ENCODE assay signal across 1 cellular context in genomic region chr17:66200685-66201092, GRCh38.
TF ChIP-seq lines count a peak whose summit lies in the region.

No MANE protein-coding gene starts in this region.

TF ChIP-seq in HepG2, 621 proteins besides CTCF, POLR2A, EP300 and RAD21 (continued from another document and continues in another):
- no peak for TF ChIP-seq MLXIP (CRISPR knock-in tag; IDR thresholded peaks at IDR 0.05; ENCODE audit: borderline replicate concordance)
- no peak for TF ChIP-seq ZNF282 (IDR thresholded peaks at IDR 0.05; ENCODE audit: partially characterized antibody)
- TF ChIP-seq SMAD9 (CRISPR knock-in tag; IDR thresholded peaks at IDR 0.05) = no peak
- 0 out of 2 replicates have a peak, but pooled peaks have one; percentile 27 for TF ChIP-seq NCOA2 (CRISPR knock-in tag; IDR thresholded peaks at IDR 0.05)
- no peak for TF ChIP-seq HNF1A (IDR thresholded peaks at IDR 0.05; ENCODE audit: low read depth)
- 0 out of 2 replicates have a peak, but pooled peaks have one; percentile 28 for TF ChIP-seq HNF1A (CRISPR knock-in tag; IDR thresholded peaks at IDR 0.05; ENCODE audit: borderline replicate concordance)
- no peak for TF ChIP-seq ZNF335 (CRISPR knock-in tag; IDR thresholded peaks at IDR 0.05)
- 0 out of 2 replicates have a peak, but pooled peaks have one; percentile 39 for TF ChIP-seq HMG20A (CRISPR knock-in tag; IDR thresholded peaks at IDR 0.05; ENCODE audit: borderline replicate concordance)
- TF ChIP-seq ZNF567 (CRISPR knock-in tag; IDR thresholded peaks at IDR 0.05; ENCODE audit: borderline replicate concordance) = 0 out of 2 replicates have a peak, but pooled peaks have one; percentile 50
- TF ChIP-seq ZNF34 (CRISPR knock-in tag; IDR thresholded peaks at IDR 0.05; ENCODE audit: borderline replicate concordance) = no peak
- TF ChIP-seq LCORL (IDR thresholded peaks at IDR 0.05) = peak; percentile 28; the same call in 1 of the 2 replicates
- TF ChIP-seq LCORL (CRISPR knock-in tag; IDR thresholded peaks at IDR 0.05) = no peak; the same call in 1 of the 2 replicates
- TF ChIP-seq ZNF160 (CRISPR knock-in tag; IDR thresholded peaks at IDR 0.05) = no peak
- TF ChIP-seq ONECUT2 (CRISPR knock-in tag; IDR thresholded peaks at IDR 0.05) = no peak
- TF ChIP-seq YEATS2 (CRISPR knock-in tag; IDR thresholded peaks at IDR 0.05; ENCODE audit: borderline replicate concordance) = no peak
- TF ChIP-seq ZNF275 (CRISPR knock-in tag; IDR thresholded peaks at IDR 0.05; ENCODE audit: borderline replicate concordance) = no peak
- TF ChIP-seq ZNF775 (CRISPR knock-in tag; IDR thresholded peaks at IDR 0.05; ENCODE audit: borderline replicate concordance) = no peak
- no peak for TF ChIP-seq SNAPC2 (CRISPR knock-in tag; IDR thresholded peaks at IDR 0.05)
- no peak for TF ChIP-seq PHF8 (CRISPR knock-in tag; IDR thresholded peaks at IDR 0.05)
- no peak for TF ChIP-seq CENPT (CRISPR knock-in tag; IDR thresholded peaks at IDR 0.05; ENCODE audit: low read depth)
- TF ChIP-seq ZSCAN5A (CRISPR knock-in tag; IDR thresholded peaks at IDR 0.05; ENCODE audit: borderline replicate concordance) = peak; percentile 38; the same call in 1 of the 2 replicates
- no peak for TF ChIP-seq CHCHD3 (CRISPR knock-in tag; IDR thresholded peaks at IDR 0.05)
- TF ChIP-seq CHD4 (IDR thresholded peaks at IDR 0.05; ENCODE audit: borderline replicate concordance, low read length) = no peak; the same call in 1 of the 2 replicates
- no peak for TF ChIP-seq PBX2 (CRISPR knock-in tag; IDR thresholded peaks at IDR 0.05)
- TF ChIP-seq PBX3 (CRISPR knock-in tag; IDR thresholded peaks at IDR 0.05; ENCODE audit: borderline replicate concordance) = no peak
- no peak for TF ChIP-seq ZFYVE20 (CRISPR knock-in tag; IDR thresholded peaks at IDR 0.05; ENCODE audit: borderline replicate concordance, low read depth)
- no peak for TF ChIP-seq ZNF710 (CRISPR knock-in tag; IDR thresholded peaks at IDR 0.05; ENCODE audit: borderline replicate concordance)
- no peak for TF ChIP-seq RORA (CRISPR knock-in tag; IDR thresholded peaks at IDR 0.05)
- no peak for TF ChIP-seq ZC3H4 (CRISPR knock-in tag; IDR thresholded peaks at IDR 0.05; ENCODE audit: borderline replicate concordance)
- no peak for TF ChIP-seq PRDM10 (CRISPR knock-in tag; IDR thresholded peaks at IDR 0.05; ENCODE audit: low read depth)
- TF ChIP-seq ZNF460 (CRISPR knock-in tag; IDR thresholded peaks at IDR 0.05; ENCODE audit: borderline replicate concordance) = no peak
- TF ChIP-seq JUND (CRISPR knock-in tag; IDR thresholded peaks at IDR 0.05) = no peak
- no peak for TF ChIP-seq ZNF276 (CRISPR knock-in tag; IDR thresholded peaks at IDR 0.05; ENCODE audit: low read depth)
- no peak for TF ChIP-seq ZNF768 (CRISPR knock-in tag; IDR thresholded peaks at IDR 0.05)
- TF ChIP-seq ZNF772 (CRISPR knock-in tag; IDR thresholded peaks at IDR 0.05) = no peak
- TF ChIP-seq MNT (IDR thresholded peaks at IDR 0.05) = peak; percentile 94
- TF ChIP-seq ERF (CRISPR knock-in tag; IDR thresholded peaks at IDR 0.05) = peak; percentile 52; the same call in 1 of the 2 replicates
